Comparison of ENCODE assay signal across 34 cellular contexts in the genomic region with DNA sequence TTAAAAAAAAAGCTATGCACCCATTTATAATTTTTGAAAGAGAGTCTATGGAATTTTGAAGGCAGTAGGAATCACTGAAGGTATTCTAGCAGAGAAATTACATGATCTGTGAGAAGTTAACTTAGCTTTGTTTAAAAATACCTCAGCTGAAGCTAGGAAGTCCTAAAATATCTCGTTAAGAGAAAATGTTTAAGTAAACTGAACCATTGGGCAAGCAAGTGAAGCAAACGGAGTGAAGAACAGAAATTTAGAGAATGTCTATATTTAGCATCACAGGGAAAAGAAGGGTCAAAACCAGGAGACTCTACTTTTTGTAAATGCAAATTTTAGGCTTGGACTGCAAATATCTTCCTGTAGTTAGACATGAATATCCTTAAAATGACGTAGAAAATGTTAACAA.
DNase-seq lines count a peak whose midpoint lies in the region; ATAC-seq and TF ChIP-seq lines count a peak whose summit lies in the region.
"Had no signal": no experiment of that assay in that cellular context is flagged by ENCODE, and none has a peak within 500 bp of the region (broad histone marks: within the 10 kb centered on the region; RNA-seq: fewer than 3 reads in every experiment).

No MANE protein-coding gene starts in this region.

- CTCF ChIA-PET in A673 (lab: Charles Lee) = no interaction called here
- CTCF ChIA-PET in IMR-90 (lab: Yijun Ruan, JAX) = interaction anchor here (0.6 to 1.6 kb wide), 3 partner anchors 15 to 915 kb away, joined by 3 to 5 read pairs (median 3); no protein-coding TSS in a partner anchor

- no peak overlapping the region for H3K23ac ChIP-seq in IMR-90 (ENCODE audit: low read depth, low read length)

- H3K14ac ChIP-seq in IMR-90 (replicated peaks; ENCODE audit: low read depth, low read length) = no peak overlapping the region

- H2BK120ac ChIP-seq in IMR-90 (ENCODE audit: low read depth, low read length) = no peak overlapping the region

- peak overlapping the region; percentile 67; the same call in 1 of the 2 replicates for H2BK20ac ChIP-seq in IMR-90 (ENCODE audit: low read depth, low read length)

- TF ChIP-seq RAD21 in IMR-90 (IDR thresholded peaks at IDR 0.05; ENCODE audit: low read length) = no peak

- peak overlapping the region; percentile 77 for H2BK5ac ChIP-seq in IMR-90 (ENCODE audit: low read depth, low read length, poor library complexity, severe bottlenecking)

- dilution Hi-C loops in IMR-90 (cut with HindIII; ENCODE audit: low sequenced_read_pairs, unreplicated experiment) = no loop called here

- no peak overlapping the region for H2BK15ac ChIP-seq in IMR-90 (ENCODE audit: low read depth, low read length)

- DNase-seq in A673 (ENCODE audit: low spot score) = no peak
- peak; percentile 29 for DNase-seq in IMR-90
- peak; percentile 44 for DNase-seq in choroid plexus epithelial cell (ENCODE audit: low read depth)
- DNase-seq in mesothelial cell of epicardium (ENCODE audit: low spot score in 2 of 2, unreplicated experiment in 2 of 2) = no peak
- DNase-seq in glomerular visceral epithelial cell (ENCODE audit: extremely low spot score) = no peak
- no peak for DNase-seq in AG08396 (ENCODE audit: low spot score)
- no peak for DNase-seq in nucleus accumbens (lab: John Stamatoyannopoulos, UW)
- DNase-seq: activated B cell treated with CpG ODN at 0.5 μM for 24 hours; activated CD4-positive, alpha-beta T cell treated with anti-CD3 and anti-CD28 coated beads, Interleukin-2, amount 50 U/mL, for 1 hour; activated effector memory CD4-positive, alpha-beta T cell treated with Interleukin-2 at 50 U/mL for 16 hours; activated T-cell treated with anti-CD3 and anti-CD28 coated beads, Interleukin-2, amount 50 U/mL, for 1 hour; DMS79; effector memory CD8-positive, alpha-beta T cell; foreskin keratinocyte; GDM1; lower lobe of right lung; MV-4-11; NCI-H1436 treated with DMSO at 0.1 percent for 48 hours; NCI-H2081 treated with DMSO at 0.1 percent for 48 hours; NCI-H345; NCI-H748 treated with DMSO at 0.1 percent for 48 hours; posterior cingulate gyrus; right cardiac atrium; SHP77; stimulated activated CD4-positive, alpha-beta T cell treated with anti-CD3 and anti-CD28 coated beads, Interleukin-1b, Interleukin-23, amount 100 ng/mL, for 48 hours; stimulated activated naive CD4-positive, alpha-beta T cell treated with Interleukin-2 at 50 U/mL for 16 hours; T1000 had no signal

- no peak for TF ChIP-seq CTCF in A673 (conservative IDR thresholded peaks at IDR 0.05; ENCODE audit: low read depth, low read length)
- TF ChIP-seq CTCF in IMR-90 (conservative IDR thresholded peaks at IDR 0.05; ENCODE audit: low read depth, low read length) = no peak
- TF ChIP-seq CTCF in choroid plexus epithelial cell (conservative IDR thresholded peaks at IDR 0.05; ENCODE audit: low read depth, low read length) = no peak
- TF ChIP-seq CTCF in mesothelial cell of epicardium (IDR thresholded peaks at IDR 0.05; ENCODE audit: unreplicated experiment) = no peak

- in situ Hi-C loops in IMR-90 (cut with MboI; ENCODE audit: low sequenced_read_pairs) = no loop called here

- peaks cover 40% of the 10 kb centered on the region for H3K4me1 ChIP-seq in A673 (ENCODE audit: insufficient read depth, low read length, poor library complexity, severe bottlenecking)
- H3K4me1 ChIP-seq in IMR-90 (ENCODE audit: control insufficient read depth, insufficient read depth, low read length) = peaks cover 8% of the 10 kb centered on the region
- H3K4me1 ChIP-seq: A549, HAP-1 had no signal

- H4K20me1 ChIP-seq in IMR-90 (ENCODE audit: insufficient read depth, low read length) = no peaks in the 10 kb centered on the region

- ATAC-seq in IMR-90 (ENCODE audit: low read depth) = peak; percentile 12; the same call in 1 of the 2 replicates
- ATAC-seq in HG03159 (IDR thresholded peaks at IDR 0.05; ENCODE audit: unreplicated experiment) = no peak
- ATAC-seq: A549; activated naive CD4-positive, alpha-beta T cell treated with anti-CD3 and anti-CD28 coated beads, Interleukin-2, amount 50 U/mL, for 72 hours; effector memory CD8-positive, alpha-beta T cell; foreskin keratinocyte; lower lobe of right lung; Panc1; right cardiac atrium had no signal

- H3K36me3 ChIP-seq in A673 (ENCODE audit: insufficient read depth, low read length, poor library complexity, severe bottlenecking) (peaks cover 50% of the 10 kb centered on the region), IMR-90 (ENCODE audit: control insufficient read depth, insufficient read depth, low read length) (no peaks in the 10 kb centered on the region)
- H3K36me3 ChIP-seq: HAP-1, lower lobe of right lung, suprapubic skin had no signal

- no peak overlapping the region for H4K5ac ChIP-seq in IMR-90 (ENCODE audit: low read depth, low read length)

- TF ChIP-seq POLR2A in IMR-90 (IDR thresholded peaks at IDR 0.05; ENCODE audit: low read depth, low read length) = no peak

- H3K4ac ChIP-seq in IMR-90 (ENCODE audit: low read depth, low read length) = no peak overlapping the region

- POLR2A ChIA-PET in A673 (lab: Charles Lee; ENCODE audit: low non-redundant PET) (no interaction called here), IMR-90 (lab: Charles Lee; ENCODE audit: unreplicated experiment) (no interaction called here)

- H3K27ac Mint-ChIP-seq in mesothelial cell of epicardium = peak overlapping the region; percentile 44
- H3K27ac Mint-ChIP-seq: activated B cell treated with CpG ODN at 0.5 μM for 24 hours; activated naive CD4-positive, alpha-beta T cell treated with anti-CD3 and anti-CD28 coated beads, Interleukin-2, amount 50 U/mL, for 72 hours; effector memory CD8-positive, alpha-beta T cell had no signal

- no peaks in the 10 kb centered on the region for H3K36me3 Mint-ChIP-seq in mesothelial cell of epicardium
- H3K36me3 Mint-ChIP-seq: activated naive CD4-positive, alpha-beta T cell treated with anti-CD3 and anti-CD28 coated beads, Interleukin-2, amount 50 U/mL, for 72 hours had no signal

- TSS peak; percentile 13 for BruUV-seq in A673 (replicated peaks; lab: Mats Ljungman, UMichigan)
- no TSS peak for BruUV-seq in IMR-90 (replicated peaks; lab: Mats Ljungman, UMichigan)

- H2AK9ac ChIP-seq in IMR-90 (replicated peaks; ENCODE audit: low read depth, low read length, poor library complexity) = no peak overlapping the region

- H3K27me3 Mint-ChIP-seq in mesothelial cell of epicardium (ENCODE audit: low read depth) = no peaks in the 10 kb centered on the region

- no peaks in the 10 kb centered on the region for H3K9me3 ChIP-seq in A673 (ENCODE audit: low read depth, low read length, poor library complexity, severe bottlenecking)
- H3K9me3 ChIP-seq in IMR-90 (ENCODE audit: control insufficient read depth, insufficient read depth, low read length) = no peaks in the 10 kb centered on the region
- H3K9me3 ChIP-seq: A549, HAP-1, lower lobe of right lung, suprapubic skin had no signal

- no peak overlapping the region for H3K9ac ChIP-seq in IMR-90 (ENCODE audit: low read depth, low read length)

- WGBS in IMR-90 (ENCODE audit: extremely low coverage in 2 of 2, insufficient read length in 1 of 2), 2 experiments = no CpG with 5 or more reads among the region's 3 CpGs

- H3K27me3 ChIP-seq in A673 (replicated peaks; ENCODE audit: insufficient read depth, low read depth, low read length, poor library complexity) (no peaks in the 10 kb centered on the region), IMR-90 (ENCODE audit: control insufficient read depth, insufficient read depth, low read length) (no peaks in the 10 kb centered on the region)
- H3K27me3 ChIP-seq: foreskin keratinocyte, suprapubic skin had no signal

- H3K4me2 ChIP-seq in IMR-90 (ENCODE audit: low read depth, low read length) = peak overlapping the region; percentile 61; the same call in 1 of the 2 replicates
- H3K4me2 ChIP-seq: A549 had no signal

- H3K4me1 Mint-ChIP-seq in mesothelial cell of epicardium = peaks cover 28% of the 10 kb centered on the region
- H3K4me1 Mint-ChIP-seq: activated B cell treated with CpG ODN at 0.5 μM for 24 hours had no signal

- intact Hi-C loops in A673 (cut with micrococcal nuclease; ENCODE audit: unreplicated experiment) (loop anchor here (5.0 kb wide), 1 partner anchor 33 kb away; no protein-coding TSS in a partner anchor), IMR-90 (cut with micrococcal nuclease) (loop anchor here (10.0 kb wide), 1 partner anchor 150 kb away; no protein-coding TSS in a partner anchor)

- H3K27ac ChIP-seq in A673 (ENCODE audit: low read depth, low read length, poor library complexity, severe bottlenecking) (peak overlapping the region; percentile 68), IMR-90 (ENCODE audit: insufficient read depth, low read length) (no peak overlapping the region; the same call in 1 of the 2 replicates)
- H3K27ac ChIP-seq: A549, foreskin keratinocyte, suprapubic skin had no signal

- H3K18ac ChIP-seq in IMR-90 (ENCODE audit: low read depth, low read length) = no peak overlapping the region; the same call in none of the 2 replicates

- H3K4me3 ChIP-seq in A673 (ENCODE audit: low read depth, low read length, poor library complexity, severe bottlenecking) = no peak overlapping the region
- no peak overlapping the region for H3K4me3 ChIP-seq in IMR-90 (ENCODE audit: insufficient read depth, low read depth, low read length)
- H3K4me3 ChIP-seq in choroid plexus epithelial cell (ENCODE audit: low read depth, low read length) = no peak overlapping the region
- H3K4me3 ChIP-seq: A549, HAP-1, lower lobe of right lung, suprapubic skin had no signal

- no peak overlapping the region for H2AFZ ChIP-seq in IMR-90 (replicated peaks; ENCODE audit: low read length, poor library complexity)

- H4K8ac ChIP-seq in IMR-90 (ENCODE audit: low read depth in 2 of 2, low read length in 2 of 2) = peak overlapping the region in 1 of 2 experiments; percentile 46; a peak in 1 of 4 replicates

- no peaks in the 10 kb centered on the region for H3K9me1 ChIP-seq in IMR-90 (ENCODE audit: insufficient read depth, low read length)

- no peak overlapping the region for H2AK5ac ChIP-seq in IMR-90 (ENCODE audit: low read depth, low read length)

- no peaks in the 10 kb centered on the region for H3K79me1 ChIP-seq in IMR-90 (ENCODE audit: low read depth in 1 of 2, low read length in 2 of 2)

- H3K9me3 Mint-ChIP-seq in mesothelial cell of epicardium = no peaks in the 10 kb centered on the region
- H3K9me3 Mint-ChIP-seq: activated B cell treated with CpG ODN at 0.5 μM for 24 hours; activated naive CD4-positive, alpha-beta T cell treated with anti-CD3 and anti-CD28 coated beads, Interleukin-2, amount 50 U/mL, for 72 hours; effector memory CD8-positive, alpha-beta T cell; nephron had no signal

- H4K91ac ChIP-seq in IMR-90 (ENCODE audit: insufficient read depth, low read depth, low read length) = no peak overlapping the region

- no peak overlapping the region for H3K56ac ChIP-seq in IMR-90 (ENCODE audit: extremely low read depth, insufficient read depth, low read length)

- H3K4me3 Mint-ChIP-seq in mesothelial cell of epicardium = no peak overlapping the region
- H3K4me3 Mint-ChIP-seq: activated B cell treated with CpG ODN at 0.5 μM for 24 hours; effector memory CD8-positive, alpha-beta T cell; nephron had no signal

TF ChIP-seq in IMR-90, 13 proteins besides CTCF, POLR2A, EP300 and RAD21 (continues in another document):
- TF ChIP-seq MAFK (IDR thresholded peaks at IDR 0.05; ENCODE audit: low read depth, low read length) (no peak), MXI1 (IDR thresholded peaks at IDR 0.05; ENCODE audit: borderline replicate concordance, low read depth, low read length) (no peak)

Comparison
In these comparisons a context has a peak if more than half of its experiments do, and no peak if none do; other contexts are left out.
1. DNase-seq: peak in IMR-90 (single experiment) and choroid plexus epithelial cell (single experiment); none in A673 (single experiment), mesothelial cell of epicardium (0 of 2), glomerular visceral epithelial cell (single experiment), AG08396 (single experiment) and nucleus accumbens (0 of 56).